ENCODE assay signal across 9 cellular contexts in genomic region chr2:175309799-175310198, GRCh38.
DNase-seq lines count a peak whose midpoint lies in the region; ATAC-seq and TF ChIP-seq lines count a peak whose summit lies in the region.
"Had no signal": no experiment of that assay in that cellular context is flagged by ENCODE, and none has a peak within 500 bp of the region (broad histone marks: within the 10 kb centered on the region; RNA-seq: fewer than 3 reads in every experiment).

No MANE protein-coding gene starts in this region.

- peaks cover 0 to 10% (median 0%) of the 10 kb centered on the region in 12 donors for H3K4me1 ChIP-seq in heart left ventricle
- peaks cover 24% of the 10 kb centered on the region for H3K4me1 ChIP-seq in Loucy (ENCODE audit: insufficient read depth, low read length, poor library complexity, severe bottlenecking)
- no peaks in the 10 kb centered on the region for H3K4me1 ChIP-seq in hepatocyte (ENCODE audit: insufficient read depth)

- H3K9ac ChIP-seq in Loucy (ENCODE audit: low read depth, low read length, poor library complexity, severe bottlenecking): no peak overlapping the region
- no peak overlapping the region for H3K9ac ChIP-seq in SK-N-MC (ENCODE audit: insufficient read length)

- no peak for ATAC-seq in heart left ventricle
- no peak for ATAC-seq in Right ventricle myocardium inferior
- no peak for ATAC-seq in GM21381 (IDR thresholded peaks at IDR 0.05; ENCODE audit: unreplicated experiment)

- WGBS in heart left ventricle, 4 donors: 58 to 62% (median 59%) methylated on average over 3 of the region's 3 CpGs
- WGBS in hepatocyte (ENCODE audit: low lambda C conversion rate, missing lambda C conversion rate): 25% methylated on average over 3 of the region's 3 CpGs

- intact Hi-C loops in heart left ventricle (cut with DNase I) (no loop called here), Right ventricle myocardium inferior (cut with DNase I) (loop anchor here (2.0 kb wide), 1 partner anchor 19 kb away; no protein-coding TSS in a partner anchor)
- intact Hi-C loops in activated T-helper 1 cell treated with anti-CD3 and anti-CD28 coated beads, Interleukin-12 subunit alpha, Interleukin-12 subunit beta, Interleukin-2, Interleukin-4 antibody, amounts not matched to agents 30 ng/mL and 10 ng/mL and 1 ng/mL, durations not matched to agents 14 hours and 24 hours and 36 hours (cut with micrococcal nuclease): no loop called here

- H2AFZ ChIP-seq in Loucy (ENCODE audit: low read length): no peak overlapping the region
- H2AFZ ChIP-seq in hepatocyte: no peak overlapping the region

- no peaks in the 10 kb centered on the region for H3K4me1 Mint-ChIP-seq in activated T-helper 1 cell treated with anti-CD3 and anti-CD28 coated beads, Interleukin-12 subunit alpha, Interleukin-12 subunit beta, Interleukin-2, Interleukin-4 antibody, amounts not matched to agents 30 ng/mL and 10 ng/mL and 1 ng/mL, durations not matched to agents 14 hours and 24 hours and 36 hours (ENCODE audit: low read depth)
- H3K4me1 Mint-ChIP-seq: activated naive CD8-positive, alpha-beta T cell treated with anti-CD3 and anti-CD28 coated beads, Interleukin-2, amount 10 ng/mL, durations not matched to agents 7 days and 5 days had no signal

- H3K36me3 ChIP-seq in heart left ventricle (no peaks in the 10 kb centered on the region), Loucy (ENCODE audit: insufficient read depth, low read length) (no peaks in the 10 kb centered on the region), SK-N-MC (ENCODE audit: insufficient read depth, low read length) (no peaks in the 10 kb centered on the region), hepatocyte (replicated peaks; ENCODE audit: insufficient read depth, low read depth) (no peaks in the 10 kb centered on the region)

- H4K20me1 ChIP-seq in Loucy (ENCODE audit: insufficient read depth, low read length, poor library complexity, severe bottlenecking) (no peaks in the 10 kb centered on the region), hepatocyte (ENCODE audit: insufficient read depth, poor library complexity, severe bottlenecking) (no peaks in the 10 kb centered on the region)

- peaks cover 0 to 17% (median 0%) of the 10 kb centered on the region in 9 donors for H3K27me3 ChIP-seq in heart left ventricle
- no peaks in the 10 kb centered on the region for H3K27me3 ChIP-seq in Loucy (ENCODE audit: insufficient read depth, low read length, poor library complexity, severe bottlenecking)
- H3K27me3 ChIP-seq in hepatocyte: peaks cover 8% of the 10 kb centered on the region

- H3K4me3 ChIP-seq in heart left ventricle: no peak overlapping the region
- no peak overlapping the region for H3K4me3 ChIP-seq in Loucy (ENCODE audit: low read length, poor library complexity, severe bottlenecking)
- no peak overlapping the region for H3K4me3 ChIP-seq in SK-N-MC
- H3K4me3 ChIP-seq in hepatocyte: no peak overlapping the region

- no peaks in the 10 kb centered on the region for H3F3A ChIP-seq in Loucy (ENCODE audit: low read depth)

- no peak for TF ChIP-seq POLR2A in heart left ventricle (IDR thresholded peaks at IDR 0.05)

- DNase-seq in heart left ventricle (peak in 2 of 5 donors; percentile 20 to 48), Right ventricle myocardium inferior (ENCODE audit: missing footprints) (no peak), SK-N-MC (ENCODE audit: low read depth, low spot score) (peak; percentile 56), hepatocyte (ENCODE audit: low spot score) (peak; percentile 70), hippocampal formation (lab: John Stamatoyannopoulos, UW) (no peak)
- DNase-seq in activated T-helper 1 cell treated with anti-CD3 and anti-CD28 coated beads, Interleukin-12 subunit alpha, Interleukin-12 subunit beta, Interleukin-2, Interleukin-4 antibody, amounts not matched to agents 30 ng/mL and 10 ng/mL and 1 ng/mL, durations not matched to agents 14 hours and 24 hours and 36 hours (ENCODE audit: low spot score): no peak
- DNase-seq: activated naive CD8-positive, alpha-beta T cell treated with anti-CD3 and anti-CD28 coated beads, Interleukin-2, amount 10 ng/mL, durations not matched to agents 7 days and 5 days had no signal

- H3K4me3 Mint-ChIP-seq in activated T-helper 1 cell treated with anti-CD3 and anti-CD28 coated beads, Interleukin-12 subunit alpha, Interleukin-12 subunit beta, Interleukin-2, Interleukin-4 antibody, amounts not matched to agents 30 ng/mL and 10 ng/mL and 1 ng/mL, durations not matched to agents 14 hours and 24 hours and 36 hours: no peak overlapping the region
- H3K4me3 Mint-ChIP-seq: activated naive CD8-positive, alpha-beta T cell treated with anti-CD3 and anti-CD28 coated beads, Interleukin-2, amount 10 ng/mL, durations not matched to agents 7 days and 5 days had no signal

- no peaks in the 10 kb centered on the region for H3K79me2 ChIP-seq in Loucy (ENCODE audit: insufficient read depth, low read length)
- H3K79me2 ChIP-seq in hepatocyte: no peaks in the 10 kb centered on the region

- H3K36me3 Mint-ChIP-seq in activated T-helper 1 cell treated with anti-CD3 and anti-CD28 coated beads, Interleukin-12 subunit alpha, Interleukin-12 subunit beta, Interleukin-2, Interleukin-4 antibody, amounts not matched to agents 30 ng/mL and 10 ng/mL and 1 ng/mL, durations not matched to agents 14 hours and 24 hours and 36 hours (ENCODE audit: low read depth): no peaks in the 10 kb centered on the region
- H3K36me3 Mint-ChIP-seq: activated naive CD8-positive, alpha-beta T cell treated with anti-CD3 and anti-CD28 coated beads, Interleukin-2, amount 10 ng/mL, durations not matched to agents 7 days and 5 days had no signal

- TF ChIP-seq CTCF in heart left ventricle (IDR thresholded peaks at IDR 0.05): peak in 9 of 12 donors; percentile 22 to 48 (median 41)
- TF ChIP-seq CTCF in Loucy (conservative IDR thresholded peaks at IDR 0.05; ENCODE audit: low read length): peak; percentile 82
- peak; percentile 60 for TF ChIP-seq CTCF in hepatocyte (IDR thresholded peaks at IDR 0.05; ENCODE audit: poor library complexity)

- no peak overlapping the region for H3K27ac ChIP-seq in heart left ventricle
- no peak overlapping the region for H3K27ac ChIP-seq in SK-N-MC
- H3K27ac ChIP-seq in hepatocyte: no peak overlapping the region

- H3K9me3 ChIP-seq in heart left ventricle (no peaks in the 10 kb centered on the region), Loucy (ENCODE audit: insufficient read depth, low read depth, low read length) (no peaks in the 10 kb centered on the region), SK-N-MC (ENCODE audit: low read depth, low read length) (no peaks in the 10 kb centered on the region), hepatocyte (ENCODE audit: low read depth) (no peaks in the 10 kb centered on the region)

- H3K27me3 Mint-ChIP-seq in activated T-helper 1 cell treated with anti-CD3 and anti-CD28 coated beads, Interleukin-12 subunit alpha, Interleukin-12 subunit beta, Interleukin-2, Interleukin-4 antibody, amounts not matched to agents 30 ng/mL and 10 ng/mL and 1 ng/mL, durations not matched to agents 14 hours and 24 hours and 36 hours (ENCODE audit: insufficient read depth): peaks cover 16% of the 10 kb centered on the region

- H3K9me3 Mint-ChIP-seq in activated T-helper 1 cell treated with anti-CD3 and anti-CD28 coated beads, Interleukin-12 subunit alpha, Interleukin-12 subunit beta, Interleukin-2, Interleukin-4 antibody, amounts not matched to agents 30 ng/mL and 10 ng/mL and 1 ng/mL, durations not matched to agents 14 hours and 24 hours and 36 hours: no peaks in the 10 kb centered on the region
- H3K9me3 Mint-ChIP-seq: activated naive CD8-positive, alpha-beta T cell treated with anti-CD3 and anti-CD28 coated beads, Interleukin-2, amount 10 ng/mL, durations not matched to agents 7 days and 5 days had no signal

- H3K4me2 ChIP-seq in Loucy (ENCODE audit: low read depth, low read length, poor library complexity, severe bottlenecking): no peak overlapping the region
- H3K4me2 ChIP-seq in hepatocyte: no peak overlapping the region

- no peak overlapping the region for H3K27ac Mint-ChIP-seq in activated T-helper 1 cell treated with anti-CD3 and anti-CD28 coated beads, Interleukin-12 subunit alpha, Interleukin-12 subunit beta, Interleukin-2, Interleukin-4 antibody, amounts not matched to agents 30 ng/mL and 10 ng/mL and 1 ng/mL, durations not matched to agents 14 hours and 24 hours and 36 hours
- H3K27ac Mint-ChIP-seq: activated naive CD8-positive, alpha-beta T cell treated with anti-CD3 and anti-CD28 coated beads, Interleukin-2, amount 10 ng/mL, durations not matched to agents 7 days and 5 days had no signal

- no peaks in the 10 kb centered on the region for H3K9me2 ChIP-seq in Loucy (replicated peaks; ENCODE audit: low read depth, low read length)
- no peaks in the 10 kb centered on the region for H3K9me2 ChIP-seq in hepatocyte (replicated peaks; ENCODE audit: insufficient read depth)

Comparison
In these comparisons a context has a peak if more than half of its experiments do, and no peak if none do; other contexts are left out.
1. DNase-seq: peak in SK-N-MC (single experiment) and hepatocyte (single experiment); none in Right ventricle myocardium inferior (single experiment), activated T-helper 1 cell treated with anti-CD3 and anti-CD28 coated beads, Interleukin-12 subunit alpha, Interleukin-12 subunit beta, Interleukin-2, Interleukin-4 antibody, amounts not matched to agents 30 ng/mL and 10 ng/mL and 1 ng/mL, durations not matched to agents 14 hours and 24 hours and 36 hours (single experiment) and hippocampal formation (0 of 2).
2. Peak in every context shown above with its lines, with median percentiles within 50 percentile points of each other: CTCF ChIP-seq.